1 cellular context compared by ENCODE assay signal in genomic region chr16:77807-78443, GRCh38.
TF ChIP-seq lines count a peak whose summit lies in the region.

MPG (plus strand) TSS chr16:78225; CDS start chr16:78310, 85 bp downstream.

TF ChIP-seq in K562, 482 proteins besides CTCF, POLR2A, EP300 and RAD21 (continued from another document):
- TF ChIP-seq ZBTB40 (IDR thresholded peaks at IDR 0.05): 0 out of 2 replicates have a peak, but pooled peaks have one; percentile 6
- no peak for TF ChIP-seq ZBTB40 (CRISPR knock-in tag; IDR thresholded peaks at IDR 0.05)
- TF ChIP-seq NR2C2 (CRISPR knock-in tag; IDR thresholded peaks at IDR 0.05): no peak
- no peak; the same call in 1 of the 2 replicates for TF ChIP-seq NR2C2 (tag; IDR thresholded peaks at IDR 0.05)
- TF ChIP-seq RBM17 (IDR thresholded peaks at IDR 0.05; ENCODE audit: borderline replicate concordance, low read depth, low read length): no peak
- TF ChIP-seq FOXM1 (IDR thresholded peaks at IDR 0.05; ENCODE audit: low read depth): no peak
- TF ChIP-seq FOXM1 (CRISPR knock-in tag; IDR thresholded peaks at IDR 0.05; ENCODE audit: low read depth): no peak
- TF ChIP-seq TEAD1 (CRISPR knock-in tag; IDR thresholded peaks at IDR 0.05): no peak
- no peak for TF ChIP-seq PRPF4 (IDR thresholded peaks at IDR 0.05; ENCODE audit: insufficient read depth, low read depth, low read length, poor library complexity, severe bottlenecking)
- no peak for TF ChIP-seq ZNF3 (CRISPR knock-in tag; IDR thresholded peaks at IDR 0.05)
- no peak for TF ChIP-seq WHSC1 (IDR thresholded peaks at IDR 0.05; ENCODE audit: low read length)
- no peak for TF ChIP-seq CTBP1 (IDR thresholded peaks at IDR 0.05; ENCODE audit: borderline replicate concordance)
- TF ChIP-seq NONO (IDR thresholded peaks at IDR 0.05; ENCODE audit: low read depth in 2 of 2, low read length in 1 of 2): peak in 1 of 2 experiments; percentile 77; a peak in 2 of 4 replicates
- TF ChIP-seq TBP (optimal IDR thresholded peaks at IDR 0.05; ENCODE audit: low read depth, low read length): peak; percentile 45
